8 cellular contexts compared by ENCODE assay signal in genomic region chr12:68932123-68932700, GRCh38. TPM values are rescaled to one million over a fixed set of nuclear protein-coding genes. Genes with fewer than 3 reads are reported as not detected.
DNase-seq lines count a peak whose midpoint lies in the region; ATAC-seq and TF ChIP-seq lines count a peak whose summit lies in the region.

No MANE protein-coding gene starts in this region.

- DNase-seq in Right ventricle myocardium inferior (ENCODE audit: missing footprints): no peak
- DNase-seq in cardiac septum (ENCODE audit: low spot score): no peak
- no peak for DNase-seq in SJSA1 (ENCODE audit: low read depth in 1 of 2, low spot score in 2 of 2)
- no peak for DNase-seq in natural killer cell
- DNase-seq in ecto neural progenitor cell (ENCODE audit: low spot score): no peak
- no peak for DNase-seq in iPS-NIHi7 (ENCODE audit: extremely low spot score)

- ATAC-seq in Right ventricle myocardium inferior (peak; percentile 24), HG03025 (IDR thresholded peaks at IDR 0.05; ENCODE audit: low FRiP score, unreplicated experiment) (peak; percentile 44), esophagus mucosa (peak; percentile 41), natural killer cell (peak in 2 of 3 donors; percentile 6 to 28)

- H3K36me3 ChIP-seq in SJSA1: peaks cover 5% of the 10 kb centered on the region; the same call in 1 of the 2 replicates

- peak overlapping the region; percentile 85 for H3K4me3 Mint-ChIP-seq in natural killer cell

- no peak overlapping the region for H3K27ac Mint-ChIP-seq in natural killer cell

- H3K27me3 ChIP-seq in SJSA1 (replicated peaks): no peaks in the 10 kb centered on the region

- H3K27me3 Mint-ChIP-seq in natural killer cell (ENCODE audit: low read depth in 2 of 2): peaks cover 19 to 30% of the 10 kb centered on the region in 2 donors

- H3K4me1 Mint-ChIP-seq in natural killer cell: peaks cover 9 to 12% of the 10 kb centered on the region in 2 donors

- no peaks in the 10 kb centered on the region for H3K9me3 ChIP-seq in SJSA1 (replicated peaks)

- no peaks in the 10 kb centered on the region for H3K9me3 Mint-ChIP-seq in natural killer cell

- H3K27ac ChIP-seq in SJSA1: no peak overlapping the region

- peaks cover 20% of the 10 kb centered on the region for H3K4me1 ChIP-seq in SJSA1 (replicated peaks)

- peak overlapping the region; percentile 76 for H3K4me3 ChIP-seq in SJSA1

- H3K36me3 Mint-ChIP-seq in natural killer cell: no peaks in the 10 kb centered on the region

- intact Hi-C loops in Right ventricle myocardium inferior (cut with DNase I): no loop called here
- intact Hi-C loops in cardiac septum (cut with DNase I): no loop called here
- intact Hi-C loops in natural killer cell (cut with micrococcal nuclease): no loop called here

- no peak for TF ChIP-seq CTCF in natural killer cell (IDR thresholded peaks at IDR 0.05)

RNA-seq across cellular contexts. Expression of gene CPM, which starts 0.8 kb away (rescaled TPM):
- total RNA-seq in Right ventricle myocardium inferior (7.5 TPM), cardiac septum (3.2 TPM), esophagus mucosa (8.2 TPM), natural killer cell (1 to 10 TPM in 1 of 3 donors, under 1 TPM in 2; 0.25 to 1.6 (median 0.68) TPM)
- total RNA-seq in SJSA1 (2014; rRNA removed; shearing (Covaris generic)): 72.6 and 74.4 TPM in 2 replicates
